ENCODE assay signal across 8 cellular contexts in the genomic region with DNA sequence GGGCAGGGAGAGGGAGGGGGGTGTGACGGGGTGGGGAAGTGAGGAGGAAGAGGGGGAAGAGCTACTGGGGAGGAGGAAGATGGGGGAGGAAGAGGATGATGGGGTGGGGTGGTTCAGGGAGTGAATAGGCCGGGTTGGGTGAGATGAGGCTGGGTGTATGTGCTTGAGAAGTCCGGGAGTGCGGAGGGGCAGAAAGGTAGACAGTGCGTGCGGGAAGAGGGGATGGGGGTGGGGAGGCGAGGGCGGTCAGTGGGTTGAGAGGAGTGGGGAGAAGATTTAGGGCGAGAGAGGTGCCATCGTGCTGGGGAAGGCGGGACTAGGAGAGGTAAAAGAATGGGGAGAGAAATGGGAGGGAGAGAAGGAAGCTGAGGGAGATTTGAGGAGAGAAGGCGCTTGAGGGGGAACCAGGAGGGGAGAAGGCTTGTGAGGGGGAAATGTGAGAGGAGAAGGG. TPM values are rescaled to one million over a fixed set of nuclear protein-coding genes. Genes with fewer than 3 reads are reported as not detected.
DNase-seq lines count a peak whose midpoint lies in the region; ATAC-seq and TF ChIP-seq lines count a peak whose summit lies in the region.

No MANE protein-coding gene starts in this region.

- peak overlapping the region; percentile 66; the same call in 1 of the 3 replicates for H2BK15ac ChIP-seq in IMR-90 (ENCODE audit: low read depth, low read length)

- peak overlapping the region; percentile 49 for H3K4ac ChIP-seq in IMR-90 (ENCODE audit: low read depth, low read length)

- in situ Hi-C loops in IMR-90 (cut with MboI; ENCODE audit: low sequenced_read_pairs) = no loop called here

- peak; percentile 32 for ATAC-seq in IMR-90 (ENCODE audit: low read depth)

- H3K4me3 ChIP-seq in IMR-90 (ENCODE audit: insufficient read depth, low read depth, low read length) (peak overlapping the region; percentile 20), cardiac fibroblast (replicated peaks in 1 of 2; ENCODE audit: low read depth in 2 of 2, low read length in 2 of 2) (peak overlapping the region; percentile 39 to 43), kidney epithelial cell (ENCODE audit: low read depth, low read length) (peak overlapping the region; percentile 41)

- no peaks in the 10 kb centered on the region for H3K36me3 Mint-ChIP-seq in stimulated activated naive CD8-positive, alpha-beta T cell treated with anti-CD3 and anti-CD28 coated beads, Interleukin-15, Interleukin-2, amounts not matched to agents 100 ng/mL and 50 ng/mL, for 24 hours (ENCODE audit: low read depth)
- H3K36me3 Mint-ChIP-seq in activated naive CD4-positive, alpha-beta T cell treated with anti-CD3 and anti-CD28 coated beads, Interleukin-2, amount 10 ng/mL, durations not matched to agents 7 days and 5 days = no peaks in the 10 kb centered on the region

- H3K4me1 ChIP-seq in IMR-90 (ENCODE audit: control insufficient read depth, insufficient read depth, low read length) = peaks cover 4% of the 10 kb centered on the region

- no peaks in the 10 kb centered on the region for H3K27me3 Mint-ChIP-seq in stimulated activated naive CD8-positive, alpha-beta T cell treated with anti-CD3 and anti-CD28 coated beads, Interleukin-15, Interleukin-2, amounts not matched to agents 100 ng/mL and 50 ng/mL, for 24 hours
- H3K27me3 Mint-ChIP-seq in activated naive CD4-positive, alpha-beta T cell treated with anti-CD3 and anti-CD28 coated beads, Interleukin-2, amount 10 ng/mL, durations not matched to agents 7 days and 5 days = peaks cover 23% of the 10 kb centered on the region

- peak overlapping the region; percentile 93 for H2AFZ ChIP-seq in IMR-90 (replicated peaks; ENCODE audit: low read length, poor library complexity)

- H2BK5ac ChIP-seq in IMR-90 (ENCODE audit: low read depth, low read length, poor library complexity, severe bottlenecking) = peak overlapping the region; percentile 25

- TF ChIP-seq RAD21 in IMR-90 (IDR thresholded peaks at IDR 0.05; ENCODE audit: low read length) = no peak

- no peaks in the 10 kb centered on the region for H3K36me3 ChIP-seq in IMR-90 (ENCODE audit: control insufficient read depth, insufficient read depth, low read length)
- H3K36me3 ChIP-seq in kidney epithelial cell (ENCODE audit: control insufficient read depth, insufficient read depth, low read length) = no peaks in the 10 kb centered on the region

- peak overlapping the region; percentile 43; the same call in 1 of the 2 replicates for H3K9ac ChIP-seq in IMR-90 (ENCODE audit: low read depth, low read length)

- H3K56ac ChIP-seq in IMR-90 (ENCODE audit: extremely low read depth, insufficient read depth, low read length) = no peak overlapping the region

- H3K27me3 ChIP-seq in IMR-90 (ENCODE audit: control insufficient read depth, insufficient read depth, low read length) (no peaks in the 10 kb centered on the region), kidney epithelial cell (ENCODE audit: control insufficient read depth, insufficient read depth, low read length) (no peaks in the 10 kb centered on the region)

- TF ChIP-seq CTCF in IMR-90 (conservative IDR thresholded peaks at IDR 0.05; ENCODE audit: low read depth, low read length) (no peak), cardiac fibroblast (IDR thresholded peaks at IDR 0.05; ENCODE audit: low read depth, low read length) (no peak), kidney epithelial cell (IDR thresholded peaks at IDR 0.05; ENCODE audit: insufficient read depth, low read length, poor library complexity, severe bottlenecking) (no peak)

- no peak overlapping the region for H3K27ac Mint-ChIP-seq in stimulated activated naive CD8-positive, alpha-beta T cell treated with anti-CD3 and anti-CD28 coated beads, Interleukin-15, Interleukin-2, amounts not matched to agents 100 ng/mL and 50 ng/mL, for 24 hours
- H3K27ac Mint-ChIP-seq in activated naive CD4-positive, alpha-beta T cell treated with anti-CD3 and anti-CD28 coated beads, Interleukin-2, amount 10 ng/mL, durations not matched to agents 7 days and 5 days = no peak overlapping the region

- peak overlapping the region; percentile 49 for H3K4me3 Mint-ChIP-seq in stimulated activated naive CD8-positive, alpha-beta T cell treated with anti-CD3 and anti-CD28 coated beads, Interleukin-15, Interleukin-2, amounts not matched to agents 100 ng/mL and 50 ng/mL, for 24 hours
- H3K4me3 Mint-ChIP-seq in activated naive CD4-positive, alpha-beta T cell treated with anti-CD3 and anti-CD28 coated beads, Interleukin-2, amount 10 ng/mL, durations not matched to agents 7 days and 5 days = no peak overlapping the region

- intact Hi-C loops in IMR-90 (cut with micrococcal nuclease) = no loop called here

- H4K8ac ChIP-seq in IMR-90 (ENCODE audit: low read depth in 2 of 2, low read length in 2 of 2) = peak overlapping the region; percentile 60 to 94; a peak in 3 of 4 replicates

- peak overlapping the region; percentile 53 for H2AK9ac ChIP-seq in IMR-90 (replicated peaks; ENCODE audit: low read depth, low read length, poor library complexity)

- dilution Hi-C loops in IMR-90 (cut with HindIII; ENCODE audit: low sequenced_read_pairs, unreplicated experiment) = no loop called here

- peak overlapping the region; percentile 49; the same call in 1 of the 2 replicates for H3K4me2 ChIP-seq in IMR-90 (ENCODE audit: low read depth, low read length)

- H4K5ac ChIP-seq in IMR-90 (ENCODE audit: low read depth, low read length) = peak overlapping the region; percentile 35; the same call in 1 of the 2 replicates

- peak overlapping the region; percentile 49; the same call in 1 of the 2 replicates for H3K18ac ChIP-seq in IMR-90 (ENCODE audit: low read depth, low read length)

- CTCF ChIA-PET in IMR-90 (lab: Yijun Ruan, JAX) = interaction anchor here (0.6 to 1.6 kb wide), 7 partner anchors 9 to 148 kb away, joined by 3 to 6 read pairs (median 3); no protein-coding TSS in a partner anchor
- CTCF ChIA-PET in activated naive CD4-positive, alpha-beta T cell treated with anti-CD3 and anti-CD28 coated beads, Interleukin-2, amount 10 ng/mL, durations not matched to agents 7 days and 5 days (lab: Charles Lee) = interaction anchor here (0.6 to 3.0 kb wide), 5 partner anchors 9 to 970 kb away, joined by 3 to 20 read pairs (median 3); no protein-coding TSS in a partner anchor

- no peaks in the 10 kb centered on the region for H4K20me1 ChIP-seq in IMR-90 (ENCODE audit: insufficient read depth, low read length)

- H3K14ac ChIP-seq in IMR-90 (replicated peaks; ENCODE audit: low read depth, low read length) = peak overlapping the region; percentile 58; the same call in 1 of the 2 replicates

- no peaks in the 10 kb centered on the region for H3K9me3 ChIP-seq in IMR-90 (ENCODE audit: control insufficient read depth, insufficient read depth, low read length)

- peaks cover 3% of the 10 kb centered on the region; the same call in 1 of the 2 replicates for H3K9me1 ChIP-seq in IMR-90 (ENCODE audit: insufficient read depth, low read length)

- no peaks in the 10 kb centered on the region for H3K79me1 ChIP-seq in IMR-90 (ENCODE audit: low read depth in 1 of 2, low read length in 2 of 2)

- H3K9me3 Mint-ChIP-seq in stimulated activated naive CD8-positive, alpha-beta T cell treated with anti-CD3 and anti-CD28 coated beads, Interleukin-15, Interleukin-2, amounts not matched to agents 100 ng/mL and 50 ng/mL, for 24 hours = no peaks in the 10 kb centered on the region
- H3K9me3 Mint-ChIP-seq in activated naive CD4-positive, alpha-beta T cell treated with anti-CD3 and anti-CD28 coated beads, Interleukin-2, amount 10 ng/mL, durations not matched to agents 7 days and 5 days = peaks cover 3% of the 10 kb centered on the region

- peaks cover 28% of the 10 kb centered on the region for H3K4me1 Mint-ChIP-seq in stimulated activated naive CD8-positive, alpha-beta T cell treated with anti-CD3 and anti-CD28 coated beads, Interleukin-15, Interleukin-2, amounts not matched to agents 100 ng/mL and 50 ng/mL, for 24 hours (ENCODE audit: low read depth)
- peaks cover 26% of the 10 kb centered on the region for H3K4me1 Mint-ChIP-seq in activated naive CD4-positive, alpha-beta T cell treated with anti-CD3 and anti-CD28 coated beads, Interleukin-2, amount 10 ng/mL, durations not matched to agents 7 days and 5 days

- H2BK20ac ChIP-seq in IMR-90 (ENCODE audit: low read depth, low read length) = peak overlapping the region; percentile 62

- peak overlapping the region; percentile 83 for H2BK120ac ChIP-seq in IMR-90 (ENCODE audit: low read depth, low read length)

- peak overlapping the region; percentile 62; the same call in 1 of the 2 replicates for H4K91ac ChIP-seq in IMR-90 (ENCODE audit: insufficient read depth, low read depth, low read length)

- H3K23ac ChIP-seq in IMR-90 (ENCODE audit: low read depth, low read length) = peak overlapping the region; percentile 19; the same call in 1 of the 2 replicates

- H3K27ac ChIP-seq in IMR-90 (ENCODE audit: insufficient read depth, low read length) = peak overlapping the region; percentile 50

- BruUV-seq in IMR-90 (replicated peaks; lab: Mats Ljungman, UMichigan) = no TSS peak

- POLR2A ChIA-PET in IMR-90 (lab: Charles Lee; ENCODE audit: unreplicated experiment) = no interaction called here

- no peak for TF ChIP-seq POLR2A in IMR-90 (IDR thresholded peaks at IDR 0.05; ENCODE audit: low read depth, low read length)

- no peak for DNase-seq in IMR-90
- no peak for DNase-seq in cardiac fibroblast (ENCODE audit: low read depth in 2 of 2)
- DNase-seq in kidney epithelial cell (ENCODE audit: low read depth) = no peak
- no peak for DNase-seq in NK-92 treated with Interleukin-12 subunit alpha and Interleukin-12 subunit beta, amount 100 ng/mL, for 24 hours (lab: John Stamatoyannopoulos, UW)
- no peak for DNase-seq in activated naive CD4-positive, alpha-beta T cell treated with anti-CD3 and anti-CD28 coated beads, Interleukin-2, amount 50 U/mL, for 16 hours
- DNase-seq in stimulated activated CD4-positive, alpha-beta T cell treated with anti-CD3 and anti-CD28 coated beads, Interleukin-4, amount 100 ng/mL, for 1 hour = no peak
- DNase-seq in activated naive CD4-positive, alpha-beta T cell treated with anti-CD3 and anti-CD28 coated beads, Interleukin-2, amount 10 ng/mL, durations not matched to agents 7 days and 5 days = no peak

- H2AK5ac ChIP-seq in IMR-90 (ENCODE audit: low read depth, low read length) = peak overlapping the region; percentile 66

- WGBS in IMR-90 (ENCODE audit: extremely low coverage in 2 of 2, insufficient read length in 1 of 2), 2 experiments = 27% methylated on average over 6 of the region's 12 CpGs; no CpG with 5 or more reads in 1 of the 2 experiments

TF ChIP-seq in IMR-90, 13 proteins besides CTCF, POLR2A, EP300 and RAD21 (continues in another document):
- TF ChIP-seq SMC3 (IDR thresholded peaks at IDR 0.05; ENCODE audit: low read depth, low read length) (no peak), MXI1 (IDR thresholded peaks at IDR 0.05; ENCODE audit: borderline replicate concordance, low read depth, low read length) (no peak), CEBPB (IDR thresholded peaks at IDR 0.05; ENCODE audit: low read depth, low read length) (no peak), NFE2L2 (IDR thresholded peaks at IDR 0.05; ENCODE audit: low read depth, low read length) (no peak), FOS (IDR thresholded peaks at IDR 0.05; ENCODE audit: low read depth, low read length) (no peak)

RNA-seq across cellular contexts. Expression of a gene that starts 30.9 kb away (rescaled TPM):
- total RNA-seq in IMR-90 (2012; rRNA removed) = 1.3 and 2.2 TPM in 2 replicates
- 0.76 and 0.96 TPM in 2 replicates for polyA plus RNA-seq in IMR-90 (2012; rRNA removed)
- polyA plus RNA-seq in IMR-90 (2012; cell fraction: cytosol; rRNA removed) = 0.68 and 1.2 TPM in 2 replicates
- 1.7 and 1.8 TPM in 2 replicates for polyA plus RNA-seq in IMR-90 (2012; cell fraction: nucleus; rRNA removed; ENCODE audit: low replicate concordance)
- 2.4 and 2.9 TPM in 2 replicates for total RNA-seq in kidney epithelial cell
